20 cellular contexts compared by ENCODE assay signal in genomic region chr13:83350569-83350968, GRCh38.
A peak's percentile ranks its signal among the peaks of the same experiment; 100 is the strongest.
DNase-seq lines count a peak whose midpoint lies in the region; ATAC-seq, FAIRE-seq and TF ChIP-seq lines count a peak whose summit lies in the region.
"Had no signal": no experiment of that assay in that cellular context is flagged by ENCODE, and none has a peak within 500 bp of the region (broad histone marks: within the 10 kb centered on the region; RNA-seq: fewer than 3 reads in every experiment).

No MANE protein-coding gene starts in this region.

- whole genome bisulfite sequencing in A549 (ENCODE audit: missing lambda C conversion rate): 5% methylated on average over 2 of the region's 2 CpGs

- POLR2A ChIA-PET in A549 (lab: Yijun Ruan, JAX): no interaction called here

- no peak for ATAC-seq in A549
- ATAC-seq in SK-N-SH treated with all-trans-retinoic acid at 6 μM for 48 hours: peak; percentile 54; the same call in 2 of the 3 replicates
- ATAC-seq in omental fat pad (ENCODE audit: low FRiP score): no peak
- ATAC-seq in GM21825 (IDR thresholded peaks at IDR 0.05; ENCODE audit: unreplicated experiment): no peak
- ATAC-seq: activated CD4-positive, CD25-positive, alpha-beta regulatory T cell treated with anti-CD3 and anti-CD28 coated beads, Interleukin-2, amount 50 U/mL, for 24 hours; activated CD8-positive, alpha-beta memory T cell treated with anti-CD3 and anti-CD28 coated beads, Interleukin-2, amount 10 ng/mL, durations not matched to agents 7 days and 5 days had no signal

- no peak for TF ChIP-seq RAD21 in A549 (conservative IDR thresholded peaks at IDR 0.05 in 1 of 2, IDR thresholded peaks at IDR 0.05 in 1 of 2)

- DNase-seq in A549 (ENCODE audit: low read depth in 1 of 2, low spot score in 1 of 2) (peak in 1 of 2 experiments; percentile 7), HCEC 1CT (peak; percentile 61), fibroblast of pulmonary artery (ENCODE audit: low read depth) (peak; percentile 7), omental fat pad (ENCODE audit: low spot score) (no peak), hippocampal formation (lab: John Stamatoyannopoulos, UW) (no peak)
- no peak for DNase-seq in stimulated activated CD4-positive, alpha-beta T cell treated with anti-CD3 and anti-CD28 coated beads, Interleukin-4, amount 100 ng/mL, for 4 hours
- DNase-seq: activated CD8-positive, alpha-beta memory T cell treated with anti-CD3 and anti-CD28 coated beads, Interleukin-2, amount 10 ng/mL, durations not matched to agents 7 days and 5 days; CD4-positive, CD25-positive, alpha-beta regulatory T cell; effector CD8-positive, alpha-beta T cell; Kasumi-1; NCI-H1417 treated with DMSO at 0.1 percent for 48 hours; NCI-H2171 treated with DMSO at 0.1 percent for 48 hours; NCI-H748 treated with DMSO at 0.1 percent for 48 hours; OCI-M1; T1000 had no signal

- no peak overlapping the region for H3K4me2 ChIP-seq in A549

- no peak for FAIRE-seq in A549 (lab: Jason Lieb, UNC)

- no peaks in the 10 kb centered on the region for H3K4me1 ChIP-seq in A549
- H3K4me1 ChIP-seq: HAP-1, prostate gland had no signal

- CTCF ChIA-PET in A549 (lab: Yijun Ruan, JAX): no interaction called here

- no peak overlapping the region for H3K27ac ChIP-seq in A549
- H3K27ac ChIP-seq: prostate gland had no signal

- TF ChIP-seq CTCF in A549 (IDR thresholded peaks at IDR 0.05) (no peak), fibroblast of pulmonary artery (IDR thresholded peaks at IDR 0.05; ENCODE audit: low read length, missing control alignments) (no peak), omental fat pad (IDR thresholded peaks at IDR 0.05) (no peak)

- no peak for TF ChIP-seq EP300 in A549 (IDR thresholded peaks at IDR 0.05)

- H3K9me3 ChIP-seq in A549: no peaks in the 10 kb centered on the region
- H3K9me3 ChIP-seq: HAP-1, prostate gland had no signal

- TF ChIP-seq POLR2A in A549 (IDR thresholded peaks at IDR 0.05; ENCODE audit: low read length): no peak

- H3K4me3 ChIP-seq in A549 (no peak overlapping the region), fibroblast of pulmonary artery (replicated peaks; ENCODE audit: low read depth, low read length) (no peak overlapping the region)
- H3K4me3 ChIP-seq: HAP-1, prostate gland had no signal

TF ChIP-seq in A549, 52 proteins besides CTCF, POLR2A, EP300 and RAD21:
- TF ChIP-seq REST (IDR thresholded peaks at IDR 0.05): no peak
- TF ChIP-seq FOSL2 (IDR thresholded peaks at IDR 0.05): no peak
- 0 out of 2 replicates have a peak, but pooled peaks have one; percentile 18 for TF ChIP-seq FOSL2 (CRISPR knock-in tag; IDR thresholded peaks at IDR 0.05)
TF ChIP-seq in A549: peak in this region for 1.

TF ChIP-seq in SK-N-SH treated with all-trans-retinoic acid at 6 μM for 48 hours, 23 proteins besides CTCF, POLR2A, EP300 and RAD21:
- TF ChIP-seq BACH2 (CRISPR knock-in tag; IDR thresholded peaks at IDR 0.05; ENCODE audit: borderline replicate concordance) (no peak), CSRNP3 (CRISPR knock-in tag; IDR thresholded peaks at IDR 0.05) (no peak), PATZ1 (CRISPR knock-in tag; IDR thresholded peaks at IDR 0.05; ENCODE audit: borderline replicate concordance) (no peak), POU6F1 (CRISPR knock-in tag; IDR thresholded peaks at IDR 0.05; ENCODE audit: borderline replicate concordance, low read depth) (no peak), CSDC2 (CRISPR knock-in tag; IDR thresholded peaks at IDR 0.05) (no peak), ZFP30 (CRISPR knock-in tag; IDR thresholded peaks at IDR 0.05) (no peak)

Comparison
In these comparisons a context has a peak if more than half of its experiments do, and no peak if none do; other contexts are left out.
1. DNase-seq: peak in HCEC 1CT (single experiment) and fibroblast of pulmonary artery (single experiment); none in stimulated activated CD4-positive, alpha-beta T cell treated with anti-CD3 and anti-CD28 coated beads, Interleukin-4, amount 100 ng/mL, for 4 hours (0 of 2), omental fat pad (single experiment) and hippocampal formation (0 of 2).